12 cellular contexts compared by ENCODE assay signal in the genomic region with DNA sequence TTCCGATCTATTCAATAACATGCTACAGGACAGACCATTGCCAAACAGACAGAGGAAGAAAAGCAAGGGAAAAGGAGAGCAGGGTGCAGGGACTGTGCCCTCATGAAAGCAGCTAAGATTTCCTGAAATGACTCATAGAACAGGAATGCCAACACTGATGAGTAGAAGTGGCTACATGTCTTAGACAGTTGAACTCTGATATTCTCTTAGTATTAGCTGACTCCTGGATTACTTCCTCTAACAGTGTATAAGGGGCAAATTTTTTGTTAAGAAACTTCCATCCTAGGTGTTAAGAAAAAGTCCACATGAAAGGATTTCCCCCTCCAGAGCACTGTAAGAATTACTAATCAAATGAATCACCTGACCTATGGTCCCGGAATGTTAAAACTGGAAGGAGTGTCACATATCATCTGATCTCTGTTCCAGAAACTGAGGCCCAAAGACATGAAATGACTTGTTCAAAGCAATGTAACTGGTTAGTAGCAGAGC.
DNase-seq lines count a peak whose midpoint lies in the region; ATAC-seq and TF ChIP-seq lines count a peak whose summit lies in the region.
"Had no signal": no experiment of that assay in that cellular context is flagged by ENCODE, and none has a peak within 500 bp of the region (broad histone marks: within the 10 kb centered on the region; RNA-seq: fewer than 3 reads in every experiment).

No MANE protein-coding gene starts in this region.

- no peak overlapping the region for H3K4me3 ChIP-seq in mucosa of descending colon
- H3K4me3 ChIP-seq in endodermal cell (ENCODE audit: low read length) = no peak overlapping the region
- H3K4me3 ChIP-seq: transverse colon had no signal

- H3K27ac ChIP-seq in endodermal cell (ENCODE audit: low read depth, low read length) = no peak overlapping the region
- H3K27ac ChIP-seq: transverse colon had no signal

- H3K27me3 Mint-ChIP-seq in endodermal cell (ENCODE audit: insufficient read depth) = no peaks in the 10 kb centered on the region

- H3K4me1 ChIP-seq in mucosa of descending colon (ENCODE audit: low read depth) (no peaks in the 10 kb centered on the region), endodermal cell (ENCODE audit: control insufficient read depth, insufficient read depth, low read length) (no peaks in the 10 kb centered on the region)

- no peaks in the 10 kb centered on the region for H3K9me3 Mint-ChIP-seq in endodermal cell

- no peaks in the 10 kb centered on the region for H3K36me3 Mint-ChIP-seq in endodermal cell (ENCODE audit: low read depth)
- H3K36me3 Mint-ChIP-seq: natural killer cell had no signal

- H3K4me3 Mint-ChIP-seq in endodermal cell = no peak overlapping the region
- H3K4me3 Mint-ChIP-seq: natural killer cell had no signal

- no peaks in the 10 kb centered on the region for H3K27me3 ChIP-seq in endodermal cell (ENCODE audit: control insufficient read depth, insufficient read depth, low read length, poor library complexity, severe bottlenecking)
- H3K27me3 ChIP-seq: transverse colon had no signal

- H3K9ac ChIP-seq in endodermal cell (ENCODE audit: extremely low read depth, low read length, poor library complexity, severe bottlenecking) = no peak overlapping the region

- no peak for TF ChIP-seq CTCF in mucosa of descending colon (IDR thresholded peaks at IDR 0.05)
- no peak for TF ChIP-seq CTCF in endodermal cell (conservative IDR thresholded peaks at IDR 0.05)

- H3K36me3 ChIP-seq in mucosa of descending colon (ENCODE audit: low read depth) (no peaks in the 10 kb centered on the region), endodermal cell (ENCODE audit: control insufficient read depth, insufficient read depth, low read length) (no peaks in the 10 kb centered on the region)
- H3K36me3 ChIP-seq: transverse colon had no signal

- no peaks in the 10 kb centered on the region for H3K9me3 ChIP-seq in mucosa of descending colon
- no peaks in the 10 kb centered on the region for H3K9me3 ChIP-seq in endodermal cell (ENCODE audit: control insufficient read depth, low read length)
- H3K9me3 ChIP-seq: transverse colon had no signal

- no peak overlapping the region for H3K27ac Mint-ChIP-seq in endodermal cell
- H3K27ac Mint-ChIP-seq: natural killer cell had no signal

- DNase-seq in DMS53 treated with DMSO at 0.1 percent for 48 hours (lab: John Stamatoyannopoulos, UW; ENCODE audit: unreplicated experiment) (peak; percentile 1), RPMI7951 (ENCODE audit: low read depth) (peak; percentile 88), mucosa of descending colon (no peak), occipital lobe (lab: John Stamatoyannopoulos, UW) (no peak), endodermal cell (no peak), DMS153 (lab: John Stamatoyannopoulos, UW) (no peak)
- DNase-seq: activated gamma-delta T cell, natural killer cell, NCI-H526 treated with DMSO at 0.1 percent for 48 hours, transverse colon had no signal

- WGBS in endodermal cell (ENCODE audit: insufficient coverage in 1 of 2, insufficient read length in 1 of 2), 2 experiments = 89 to 100% methylated on average over 1 to 2 of the region's 2 CpGs

- H3K4me1 Mint-ChIP-seq in endodermal cell = no peaks in the 10 kb centered on the region
- H3K4me1 Mint-ChIP-seq: natural killer cell had no signal

- ATAC-seq in esophagus mucosa (peak; percentile 97), mucosa of descending colon (peak; percentile 96)
- no peak for ATAC-seq in activated CD4-positive, CD25-positive, alpha-beta regulatory T cell treated with anti-CD3 and anti-CD28 coated beads, Interleukin-2, amount 50 U/mL, for 24 hours
- ATAC-seq: natural killer cell had no signal

- intact Hi-C loops in mucosa of descending colon (cut with DNase I, micrococcal nuclease) = no loop called here

Comparison
In these comparisons a context has a peak if more than half of its experiments do, and no peak if none do; other contexts are left out.
1. DNase-seq: peak in DMS53 treated with DMSO at 0.1 percent for 48 hours (single experiment) and RPMI7951 (single experiment); none in mucosa of descending colon (0 of 3), occipital lobe (single experiment), endodermal cell (single experiment) and DMS153 (single experiment).
2. ATAC-seq: peak in esophagus mucosa (single experiment) and mucosa of descending colon (single experiment); none in activated CD4-positive, CD25-positive, alpha-beta regulatory T cell treated with anti-CD3 and anti-CD28 coated beads, Interleukin-2, amount 50 U/mL, for 24 hours (0 of 2).